In the genomic region with DNA sequence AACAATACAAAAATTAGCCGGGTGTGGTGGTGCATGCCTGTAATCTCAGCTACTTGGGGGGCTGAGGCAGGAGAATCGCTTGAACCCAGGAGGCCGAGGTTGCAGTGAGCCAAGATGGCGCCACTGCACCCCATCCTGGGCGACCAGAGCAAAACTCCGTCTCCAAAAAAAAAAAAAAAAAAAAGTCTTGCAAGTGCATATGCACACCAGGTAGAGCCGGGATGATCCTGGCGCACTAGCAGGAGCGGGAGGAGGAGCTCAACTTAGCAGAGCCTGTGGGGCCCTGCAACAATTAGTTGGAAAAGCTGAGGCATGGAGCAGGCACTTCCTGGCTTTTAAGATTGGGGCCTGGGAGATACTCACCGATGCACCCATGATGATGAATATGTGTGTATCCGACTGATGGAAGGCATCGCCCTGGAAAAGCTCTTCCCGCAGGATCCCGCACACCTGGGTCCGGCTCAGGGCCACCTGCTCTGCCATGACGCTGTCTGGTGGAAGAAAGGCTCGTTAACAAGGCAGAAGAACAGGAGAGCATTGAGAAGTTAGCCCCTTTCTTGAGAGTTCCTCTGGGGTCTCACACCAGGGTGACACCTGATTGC, we compare ENCODE assay signal across 8 cellular contexts. TPM values are rescaled to one million over a fixed set of nuclear protein-coding genes. Genes with fewer than 3 reads are reported as not detected.
DNase-seq lines count a peak whose midpoint lies in the region; ATAC-seq, FAIRE-seq and TF ChIP-seq lines count a peak whose summit lies in the region.

No MANE protein-coding gene starts in this region.

- dilution Hi-C loops in endothelial cell of umbilical vein (cut with MboI; ENCODE audit: extremely low pct_ligation_motif_present, low sequenced_read_pairs), result no loop called here

- 0 out of 2 replicates have a peak overlapping the region, but pooled peaks have one; percentile 80 for H2AFZ ChIP-seq in DND-41 (ENCODE audit: low read depth, low read length)
- no peak overlapping the region for H2AFZ ChIP-seq in OCI-LY7 (ENCODE audit: low read length)
- no peak overlapping the region for H2AFZ ChIP-seq in endothelial cell of umbilical vein (ENCODE audit: low read depth, low read length)

- 87 to 92% (median 91%) methylated on average over 17 of the region's 17 CpGs for WGBS in ovary, 3 donors

- POLR2A ChIA-PET in OCI-LY7 (lab: Charles Lee), result interaction anchor here (0.6 kb wide), 1 partner anchor 29 kb away, joined by 4 read pairs; a partner anchor contains a TSS
- POLR2A ChIA-PET in endothelial cell of umbilical vein (lab: Charles Lee), result no interaction called here

- no peak for TF ChIP-seq EP300 in ovary (IDR thresholded peaks at IDR 0.05)

- no peak for ATAC-seq in DND-41 (ENCODE audit: insufficient read depth, low read depth)
- ATAC-seq in HG03135 (IDR thresholded peaks at IDR 0.05; ENCODE audit: unreplicated experiment), result no peak

- peaks cover 49% of the 10 kb centered on the region for H3K4me1 ChIP-seq in DND-41 (ENCODE audit: insufficient read depth, low read length)
- peaks cover 16% of the 10 kb centered on the region for H3K4me1 ChIP-seq in OCI-LY7 (ENCODE audit: insufficient read depth, low read length, poor library complexity, severe bottlenecking)
- peaks cover 31% of the 10 kb centered on the region for H3K4me1 ChIP-seq in endothelial cell of umbilical vein (ENCODE audit: control insufficient read depth, extremely low read depth, insufficient read depth, low read length)
- peaks cover 14% of the 10 kb centered on the region for H3K4me1 ChIP-seq in ovary (ENCODE audit: insufficient read depth)

- H3K9ac ChIP-seq in DND-41 (ENCODE audit: low read depth, low read length), result peak overlapping the region; percentile 93
- H3K9ac ChIP-seq in endothelial cell of umbilical vein (replicated peaks; ENCODE audit: extremely low read depth, insufficient read depth, low read length), result no peak overlapping the region

- no peaks in the 10 kb centered on the region for H3K27me3 ChIP-seq in DND-41 (ENCODE audit: insufficient read depth, low read length, poor library complexity)
- no peaks in the 10 kb centered on the region for H3K27me3 ChIP-seq in endothelial cell of umbilical vein (ENCODE audit: control insufficient read depth in 2 of 2, insufficient read depth in 2 of 2, low read length in 2 of 2)
- H3K27me3 ChIP-seq in ovary, result no peaks in the 10 kb centered on the region

- no peaks in the 10 kb centered on the region for H3K9me2 ChIP-seq in OCI-LY7 (ENCODE audit: insufficient read depth, low read length)

- peaks cover 44% of the 10 kb centered on the region for H3K79me2 ChIP-seq in DND-41 (ENCODE audit: insufficient read depth, low read length)
- H3K79me2 ChIP-seq in OCI-LY7 (ENCODE audit: insufficient read depth, low read depth, low read length), result peaks cover 38% of the 10 kb centered on the region
- H3K79me2 ChIP-seq in endothelial cell of umbilical vein (ENCODE audit: control insufficient read depth, insufficient read depth, low read length), result peaks cover 65% of the 10 kb centered on the region

- H3K9me3 ChIP-seq in DND-41 (ENCODE audit: insufficient read depth, low read length, severe bottlenecking), result no peaks in the 10 kb centered on the region
- no peaks in the 10 kb centered on the region for H3K9me3 ChIP-seq in OCI-LY7 (ENCODE audit: low read length)
- H3K9me3 ChIP-seq in endothelial cell of umbilical vein (replicated peaks; ENCODE audit: control insufficient read depth, insufficient read depth, low read length), result no peaks in the 10 kb centered on the region
- no peaks in the 10 kb centered on the region for H3K9me3 ChIP-seq in ovary

- H3K36me3 ChIP-seq in DND-41 (ENCODE audit: insufficient read depth, low read length) (peaks cover 22% of the 10 kb centered on the region), OCI-LY7 (ENCODE audit: insufficient read depth, low read length) (peaks cover 21% of the 10 kb centered on the region), endothelial cell of umbilical vein (ENCODE audit: control insufficient read depth in 2 of 2, extremely low read depth in 1 of 2, insufficient read depth in 2 of 2, low read length in 2 of 2) (no peaks in the 10 kb centered on the region), ovary (no peaks in the 10 kb centered on the region)

- H3K4me3 ChIP-seq in DND-41 (ENCODE audit: low read depth in 1 of 2, low read length in 2 of 2), result peak overlapping the region; percentile 23 to 94; a peak in 3 of 4 replicates
- H3K4me3 ChIP-seq in OCI-LY7 (ENCODE audit: low read depth, low read length, poor library complexity, severe bottlenecking), result peak overlapping the region; percentile 89
- peak overlapping the region in 1 of 3 experiments; percentile 78 for H3K4me3 ChIP-seq in endothelial cell of umbilical vein (replicated peaks in 1 of 3; ENCODE audit: insufficient read depth in 1 of 3, low read depth in 1 of 3, low read length in 3 of 3)
- peak overlapping the region; percentile 65 for H3K4me3 ChIP-seq in ovary

- intact Hi-C loops in OCI-LY7 (cut with micrococcal nuclease; ENCODE audit: unreplicated experiment), result no loop called here
- intact Hi-C loops in endothelial cell of umbilical vein (cut with micrococcal nuclease), result no loop called here
- intact Hi-C loops in ovary (cut with DNase I), result no loop called here

- TF ChIP-seq CTCF in DND-41 (IDR thresholded peaks at IDR 0.05; ENCODE audit: borderline replicate concordance, extremely low read depth, low read length, poor library complexity, severe bottlenecking), result no peak
- no peak for TF ChIP-seq CTCF in OCI-LY7 (conservative IDR thresholded peaks at IDR 0.05; ENCODE audit: low read length)
- no peak for TF ChIP-seq CTCF in endothelial cell of umbilical vein (IDR thresholded peaks at IDR 0.05; ENCODE audit: extremely low read depth in 1 of 2, insufficient read depth in 1 of 2, low read depth in 1 of 2, low read length in 2 of 2)
- TF ChIP-seq CTCF in ovary (IDR thresholded peaks at IDR 0.05), result no peak

- BruUV-seq in OCI-LY7 (replicated peaks; lab: Mats Ljungman, UMichigan), result no TSS peak
- no TSS peak for BruUV-seq in endothelial cell of umbilical vein (replicated peaks; lab: Mats Ljungman, UMichigan)

- H3K27ac ChIP-seq in DND-41 (ENCODE audit: low read length) (peak overlapping the region; percentile 68; the same call in 1 of the 2 replicates), OCI-LY7 (ENCODE audit: low read depth, low read length, poor library complexity, severe bottlenecking) (no peak overlapping the region), endothelial cell of umbilical vein (ENCODE audit: insufficient read depth, low read depth, low read length) (no peak overlapping the region), ovary (no peak overlapping the region)

- H3K4me2 ChIP-seq in DND-41 (ENCODE audit: insufficient read depth, low read length) (peak overlapping the region; percentile 99), OCI-LY7 (ENCODE audit: low read length) (peak overlapping the region; percentile 97), endothelial cell of umbilical vein (ENCODE audit: insufficient read depth, low read length) (peak overlapping the region; percentile 83)

- CTCF ChIA-PET in OCI-LY7 (lab: Charles Lee; ENCODE audit: unreplicated experiment), result no interaction called here
- CTCF ChIA-PET in endothelial cell of umbilical vein (lab: Charles Lee), result no interaction called here

- TF ChIP-seq POLR2A in endothelial cell of umbilical vein (IDR thresholded peaks at IDR 0.05; ENCODE audit: low read depth, low read length) (no peak), ovary (IDR thresholded peaks at IDR 0.05) (no peak)

- no peaks in the 10 kb centered on the region for H3K9me1 ChIP-seq in endothelial cell of umbilical vein (replicated peaks; ENCODE audit: control insufficient read depth, extremely low read depth, insufficient read depth, low read length)

- H4K20me1 ChIP-seq in DND-41 (ENCODE audit: insufficient read depth, low read length) (peaks cover 16% of the 10 kb centered on the region; the same call in 1 of the 2 replicates), OCI-LY7 (ENCODE audit: insufficient read depth, low read length) (no peaks in the 10 kb centered on the region), endothelial cell of umbilical vein (replicated peaks; ENCODE audit: control insufficient read depth, extremely low read depth, insufficient read depth, low read length) (no peaks in the 10 kb centered on the region)

- DNase-seq in DND-41 (no peak), OCI-LY7 (ENCODE audit: low spot score) (no peak), endothelial cell of umbilical vein (ENCODE audit: low read depth, low spot score) (no peak), ovary (no peak), inferior parietal cortex (ENCODE audit: extremely low spot score) (no peak), NCI-H526 treated with DMSO at 0.1 percent for 48 hours (lab: John Stamatoyannopoulos, UW) (no peak), NCI-H2081 (lab: John Stamatoyannopoulos, UW) (no peak)

- FAIRE-seq in endothelial cell of umbilical vein (lab: Jason Lieb, UNC), result no peak

RNA-seq across cellular contexts. Expression of a gene that starts 0.9 kb away (rescaled TPM):
- total RNA-seq in OCI-LY7 (2014; rRNA removed; shearing (Covaris generic)), result 21.6 and 26.1 TPM in 2 replicates
- total RNA-seq in OCI-LY7 (2022) (40.9 and 47.1 TPM in 2 replicates), endothelial cell of umbilical vein (159 and 161 TPM in 2 replicates), ovary (100 to 1,000 TPM in 1 of 7 donors, 10 to 100 TPM in 6; 18.0 to 115 (median 57.5) TPM)
- polyA plus RNA-seq in endothelial cell of umbilical vein (155 and 173 TPM in 2 replicates), ovary (10 to 100 TPM; 19.0 to 26.3 TPM)
- 69.7 and 82.0 TPM in 2 replicates for polyA plus RNA-seq in endothelial cell of umbilical vein (2011; cell fraction: cytosol; rRNA removed)
- polyA plus RNA-seq in endothelial cell of umbilical vein (2011; cell fraction: nucleus; rRNA removed), result 152 and 189 TPM in 2 replicates
- 174 and 198 TPM in 2 replicates for polyA plus RNA-seq in endothelial cell of umbilical vein (2012)
- polyA minus RNA-seq in endothelial cell of umbilical vein, result 89.1 and 109 TPM in 2 replicates
- 87.3 TPM for polyA minus RNA-seq in endothelial cell of umbilical vein (2011; cell fraction: cytosol; rRNA and poly(A)+ RNA removed)
- polyA minus RNA-seq in endothelial cell of umbilical vein (2011; cell fraction: nucleus; rRNA and poly(A)+ RNA removed), result 43.4 and 72.5 TPM in 2 replicates

RNA-seq across cellular contexts. Expression of a gene that starts 1.6 kb away (rescaled TPM):
- total RNA-seq in OCI-LY7 (2014; rRNA removed; shearing (Covaris generic)), result 9.9 and 14.3 TPM in 2 replicates
- total RNA-seq in OCI-LY7 (2022), result 31.6 and 34.4 TPM in 2 replicates
- total RNA-seq in endothelial cell of umbilical vein, result 40.3 and 41.2 TPM in 2 replicates
- polyA plus RNA-seq in endothelial cell of umbilical vein, result 47.8 and 52.1 TPM in 2 replicates
- polyA plus RNA-seq in endothelial cell of umbilical vein (2011; cell fraction: cytosol; rRNA removed), result 28.2 and 36.2 TPM in 2 replicates
- polyA plus RNA-seq in endothelial cell of umbilical vein (2011; cell fraction: nucleus; rRNA removed), result 58.8 and 59.8 TPM in 2 replicates
- 26.9 and 34.0 TPM in 2 replicates for polyA plus RNA-seq in endothelial cell of umbilical vein (2012)
- 11.1 and 13.7 TPM in 2 replicates for polyA minus RNA-seq in endothelial cell of umbilical vein
- polyA minus RNA-seq in endothelial cell of umbilical vein (2011; cell fraction: cytosol; rRNA and poly(A)+ RNA removed), result 16.7 TPM
- 11.3 and 17.5 TPM in 2 replicates for polyA minus RNA-seq in endothelial cell of umbilical vein (2011; cell fraction: nucleus; rRNA and poly(A)+ RNA removed)
- 10 to 100 TPM in 6 of 7 donors, 1 to 10 TPM in 1; 8.0 to 28.6 (median 22.9) TPM for total RNA-seq in ovary
- polyA plus RNA-seq in ovary, result 10 to 100 TPM in 1 of 2 donors, 1 to 10 TPM in 1; 1.5 to 16.1 TPM

RNA-seq across cellular contexts. Expression of a gene that starts 29.7 kb away (rescaled TPM):
- total RNA-seq in OCI-LY7 (2014; rRNA removed; shearing (Covaris generic)), result 15.3 and 16.4 TPM in 2 replicates
- total RNA-seq in OCI-LY7 (2022) (21.9 and 24.6 TPM in 2 replicates), endothelial cell of umbilical vein (25.6 and 42.9 TPM in 2 replicates), ovary (10 to 100 TPM; 34.6 to 76.8 (median 62.9) TPM)
- polyA plus RNA-seq in endothelial cell of umbilical vein (32.0 and 37.3 TPM in 2 replicates), ovary (10 to 100 TPM in 1 of 2 donors, 1 to 10 TPM in 1; 3.6 to 81.6 TPM)
- 18.9 and 26.6 TPM in 2 replicates for polyA plus RNA-seq in endothelial cell of umbilical vein (2011; cell fraction: cytosol; rRNA removed)
- 45.1 and 46.1 TPM in 2 replicates for polyA plus RNA-seq in endothelial cell of umbilical vein (2011; cell fraction: nucleus; rRNA removed)
- 18.3 and 28.8 TPM in 2 replicates for polyA plus RNA-seq in endothelial cell of umbilical vein (2012)
- polyA minus RNA-seq in endothelial cell of umbilical vein, result 12.5 and 16.9 TPM in 2 replicates
- polyA minus RNA-seq in endothelial cell of umbilical vein (2011; cell fraction: cytosol; rRNA and poly(A)+ RNA removed), result 26.1 TPM
- polyA minus RNA-seq in endothelial cell of umbilical vein (2011; cell fraction: nucleus; rRNA and poly(A)+ RNA removed), result 5.6 and 9.8 TPM in 2 replicates

RNA-seq across cellular contexts. Expression of a gene that starts 39.2 kb away (rescaled TPM):
- total RNA-seq in OCI-LY7 (2014; rRNA removed; shearing (Covaris generic)), result 0.36 TPM in 1 of 2 replicates, not detected in the other
- total RNA-seq in OCI-LY7 (2022), result not detected in 2 replicates
- total RNA-seq in endothelial cell of umbilical vein, result not detected in 2 replicates
- not detected in 2 replicates for polyA plus RNA-seq in endothelial cell of umbilical vein
- polyA plus RNA-seq in endothelial cell of umbilical vein (2011; cell fraction: cytosol; rRNA removed), result not detected in 2 replicates
- not detected in 2 replicates for polyA plus RNA-seq in endothelial cell of umbilical vein (2011; cell fraction: nucleus; rRNA removed)
- polyA plus RNA-seq in endothelial cell of umbilical vein (2012), result not detected in 2 replicates
- polyA minus RNA-seq in endothelial cell of umbilical vein, result not detected in 2 replicates
- polyA minus RNA-seq in endothelial cell of umbilical vein (2011; cell fraction: cytosol; rRNA and poly(A)+ RNA removed), result not detected
- not detected in 2 replicates for polyA minus RNA-seq in endothelial cell of umbilical vein (2011; cell fraction: nucleus; rRNA and poly(A)+ RNA removed)
- total RNA-seq in ovary, result under 1 TPM in 1 of 7 donors, not detected in 6; 0.35 TPM
- under 1 TPM in 1 of 2 donors, not detected in 1; 0.12 TPM for polyA plus RNA-seq in ovary

RNA-seq across cellular contexts. Expression of a gene that starts 55.3 kb away (rescaled TPM):
- total RNA-seq in OCI-LY7 (2014; rRNA removed; shearing (Covaris generic)), result 12.4 and 14.1 TPM in 2 replicates
- total RNA-seq in OCI-LY7 (2022) (12.7 and 15.6 TPM in 2 replicates), endothelial cell of umbilical vein (19.7 and 22.6 TPM in 2 replicates), ovary (10 to 100 TPM; 19.6 to 49.8 (median 42.3) TPM)
- polyA plus RNA-seq in endothelial cell of umbilical vein (21.9 and 30.8 TPM in 2 replicates), ovary (10 to 100 TPM in 1 of 2 donors, 1 to 10 TPM in 1; 5.5 to 35.1 TPM)
- polyA plus RNA-seq in endothelial cell of umbilical vein (2011; cell fraction: cytosol; rRNA removed), result 13.4 and 16.6 TPM in 2 replicates
- polyA plus RNA-seq in endothelial cell of umbilical vein (2011; cell fraction: nucleus; rRNA removed), result 7.2 and 7.6 TPM in 2 replicates
- 22.1 and 28.4 TPM in 2 replicates for polyA plus RNA-seq in endothelial cell of umbilical vein (2012)
- 10.7 and 12.7 TPM in 2 replicates for polyA minus RNA-seq in endothelial cell of umbilical vein
- 27.2 TPM for polyA minus RNA-seq in endothelial cell of umbilical vein (2011; cell fraction: cytosol; rRNA and poly(A)+ RNA removed)
- 3.1 and 3.9 TPM in 2 replicates for polyA minus RNA-seq in endothelial cell of umbilical vein (2011; cell fraction: nucleus; rRNA and poly(A)+ RNA removed)
